8 cellular contexts compared by ENCODE assay signal in genomic region chr3:107431298-107432012, GRCh38. TPM values are rescaled to one million over a fixed set of nuclear protein-coding genes. Genes with fewer than 3 reads are reported as not detected.
DNase-seq lines count a peak whose midpoint lies in the region; TF ChIP-seq lines count a peak whose summit lies in the region.

No MANE protein-coding gene starts in this region.

- peaks cover 17% of the 10 kb centered on the region for H3K4me1 Mint-ChIP-seq in progenitor cell of endocrine pancreas (ENCODE audit: low read depth)

- H3K27ac Mint-ChIP-seq in progenitor cell of endocrine pancreas: peak overlapping the region; percentile 99

- H3K27me3 ChIP-seq in right atrium auricular region: no peaks in the 10 kb centered on the region

- no peaks in the 10 kb centered on the region for H3K9me3 Mint-ChIP-seq in progenitor cell of endocrine pancreas (ENCODE audit: low read depth)

- H3K27ac ChIP-seq in KOPT-K1 (ENCODE audit: low read depth, low read length, poor library complexity, severe bottlenecking) (peak overlapping the region; percentile 68), right atrium auricular region (peak overlapping the region; percentile 92 to 94)

- peak overlapping the region; percentile 81 for H3K4me3 ChIP-seq in GM12865 (ENCODE audit: low read depth, low read length)
- H3K4me3 ChIP-seq in right atrium auricular region: peak overlapping the region; percentile 66 to 87

- H3K27me3 Mint-ChIP-seq in progenitor cell of endocrine pancreas: peaks cover 16% of the 10 kb centered on the region

- DNase-seq in GM12865 (ENCODE audit: low read depth) (peak; percentile 59), GOT3 (lab: John Stamatoyannopoulos, UW) (peak; percentile 33), T-helper 1 cell (peak in 4 of 5 donors; percentile 12 to 46 (median 32)), anterior cingulate cortex (lab: John Stamatoyannopoulos, UW) (peak in 57 of 58 donors; percentile 16 to 82 (median 61)), right atrium auricular region (ENCODE audit: low spot score) (peak; percentile 72), progenitor cell of endocrine pancreas (ENCODE audit: low spot score, unreplicated experiment) (peak; percentile 52), mesenteric fat pad (ENCODE audit: low spot score) (no peak)

- no peak for TF ChIP-seq CTCF in GM12865 (IDR thresholded peaks at IDR 0.05; ENCODE audit: insufficient read depth, low read depth, low read length, missing control alignments)
- TF ChIP-seq CTCF in right atrium auricular region (IDR thresholded peaks at IDR 0.05): no peak
- peak; percentile 10 for TF ChIP-seq CTCF in progenitor cell of endocrine pancreas (IDR thresholded peaks at IDR 0.05; ENCODE audit: unreplicated experiment)

- no peaks in the 10 kb centered on the region for H3K36me3 ChIP-seq in KOPT-K1 (ENCODE audit: insufficient read depth, low read length)
- H3K36me3 ChIP-seq in right atrium auricular region: no peaks in the 10 kb centered on the region

- H3K4me1 ChIP-seq in right atrium auricular region: peaks cover 0 to 10% of the 10 kb centered on the region in 2 donors

- H3K9me3 ChIP-seq in KOPT-K1 (ENCODE audit: insufficient read depth, low read length, poor library complexity, severe bottlenecking) (no peaks in the 10 kb centered on the region), right atrium auricular region (no peaks in the 10 kb centered on the region)

- peak overlapping the region; percentile 92 for H3K4me3 Mint-ChIP-seq in progenitor cell of endocrine pancreas (ENCODE audit: low read depth)

- no peaks in the 10 kb centered on the region for H3K36me3 Mint-ChIP-seq in progenitor cell of endocrine pancreas (ENCODE audit: insufficient read depth)

RNA-seq across cellular contexts. Expression of gene CCDC54, which starts 54.2 kb away (rescaled TPM):
- total RNA-seq in right atrium auricular region (not detected), progenitor cell of endocrine pancreas (not detected in 2 replicates), mesenteric fat pad (not detected)
